Comparison of ENCODE assay signal across 1 cellular context in genomic region chr1:119790481-119791198, GRCh38.
A peak's percentile ranks its signal among the peaks of the same experiment; 100 is the strongest.
TF ChIP-seq lines count a peak whose summit lies in the region.

No MANE protein-coding gene starts in this region.

TF ChIP-seq in liver, 16 proteins besides CTCF, POLR2A, EP300 and RAD21 (continued from another document):
- peak; percentile 68 for TF ChIP-seq TAF1 (conservative IDR thresholded peaks at IDR 0.05)
- TF ChIP-seq HNF4A (conservative IDR thresholded peaks at IDR 0.05), result peak; percentile 97
